15 cellular contexts compared by ENCODE assay signal in the genomic region with DNA sequence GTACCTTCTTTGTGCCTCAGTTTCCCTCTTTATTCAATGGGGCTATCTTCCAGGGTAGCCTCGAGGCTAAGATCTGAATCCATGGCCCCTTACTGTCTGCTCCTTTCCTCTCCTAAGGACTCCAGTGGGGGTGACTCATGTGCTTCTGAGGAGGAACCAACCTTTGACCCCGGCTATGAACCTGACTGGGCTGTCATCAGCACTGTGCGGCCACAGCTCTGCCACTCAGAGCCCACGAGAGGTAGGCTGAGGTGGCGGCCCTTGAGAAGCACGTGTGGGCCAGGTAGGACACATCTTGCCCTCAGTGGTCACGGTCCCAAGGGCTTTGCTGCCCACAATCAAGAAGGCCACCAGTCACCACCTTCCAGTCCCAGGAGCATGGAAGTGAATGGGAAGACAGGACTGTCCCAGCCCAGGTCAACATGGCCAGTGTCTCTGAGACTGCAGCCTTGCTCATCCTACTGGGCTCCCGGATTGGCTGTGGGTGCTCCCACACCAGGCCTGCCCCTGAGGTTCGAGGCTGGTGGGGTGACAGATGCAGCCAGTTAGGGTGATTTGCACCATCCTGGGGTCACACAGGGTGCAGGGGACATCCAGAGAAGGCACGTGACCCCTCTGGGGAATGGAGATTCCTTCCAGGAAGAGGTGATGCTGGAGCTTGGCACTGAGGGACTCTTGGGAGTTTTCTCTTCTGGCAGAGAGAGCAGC. TPM values are rescaled to one million over a fixed set of nuclear protein-coding genes. Genes with fewer than 3 reads are reported as not detected.
A peak's percentile ranks its signal among the peaks of the same experiment; 100 is the strongest.
DNase-seq lines count a peak whose midpoint lies in the region; ATAC-seq and TF ChIP-seq lines count a peak whose summit lies in the region.
"Had no signal": no experiment of that assay in that cellular context is flagged by ENCODE, and none has a peak within 500 bp of the region (broad histone marks: within the 10 kb centered on the region; RNA-seq: fewer than 3 reads in every experiment).

No MANE protein-coding gene starts in this region.

- no peak for TF ChIP-seq POLR2A in adrenal gland (IDR thresholded peaks at IDR 0.05)

- no peaks in the 10 kb centered on the region for H3K27me3 ChIP-seq in right cardiac atrium (ENCODE audit: control insufficient read depth, insufficient read depth)
- H3K27me3 ChIP-seq in adrenal gland = no peaks in the 10 kb centered on the region
- H3K27me3 ChIP-seq in lower lobe of right lung (ENCODE audit: low read depth) = no peaks in the 10 kb centered on the region

- no peak overlapping the region for H3K4me3 Mint-ChIP-seq in activated CD8-positive, alpha-beta memory T cell treated with anti-CD3 and anti-CD28 coated beads, Interleukin-2, amount 10 ng/mL, durations not matched to agents 7 days and 5 days
- H3K4me3 Mint-ChIP-seq: HFFc6 had no signal

- ATAC-seq in right cardiac atrium (no peak), left cardiac atrium (no peak), lower lobe of right lung (no peak)
- ATAC-seq in activated CD8-positive, alpha-beta memory T cell treated with anti-CD3 and anti-CD28 coated beads, Interleukin-2, amount 10 ng/mL, durations not matched to agents 7 days and 5 days = no peak

- TF ChIP-seq CTCF in adrenal gland (IDR thresholded peaks at IDR 0.05) = no peak
- no peak for TF ChIP-seq CTCF in lower lobe of right lung (IDR thresholded peaks at IDR 0.05)

- H3K4me3 ChIP-seq in right cardiac atrium (ENCODE audit: low read length) = no peak overlapping the region
- no peak overlapping the region for H3K4me3 ChIP-seq in adrenal gland
- H3K4me3 ChIP-seq in lower lobe of right lung = no peak overlapping the region

- CTCF ChIA-PET in activated CD8-positive, alpha-beta memory T cell treated with anti-CD3 and anti-CD28 coated beads, Interleukin-2, amount 10 ng/mL, durations not matched to agents 7 days and 5 days (lab: Charles Lee) = interaction anchor here (1.5 kb wide), 1 partner anchor 10 kb away, joined by 8 read pairs; no protein-coding TSS in a partner anchor

- H3K4me1 ChIP-seq in right cardiac atrium (ENCODE audit: control insufficient read depth, insufficient read depth, low read length) (peaks cover 5% of the 10 kb centered on the region), adrenal gland (replicated peaks in 1 of 2) (peaks cover 11 to 15% of the 10 kb centered on the region in 2 donors), lower lobe of right lung (peaks cover 21% of the 10 kb centered on the region)

- DNase-seq in right cardiac atrium (peak in 2 of 3 donors; percentile 16 to 60), left cardiac atrium (no peak), adrenal gland (peak in 5 of 7 donors; percentile 9 to 55 (median 26)), lower lobe of right lung (peak; percentile 46), pons (ENCODE audit: low spot score) (no peak), NCI-H510A treated with DMSO at 0.1 percent for 48 hours (lab: John Stamatoyannopoulos, UW) (no peak)
- no peak for DNase-seq in activated CD8-positive, alpha-beta memory T cell treated with anti-CD3 and anti-CD28 coated beads, Interleukin-2, amount 10 ng/mL, durations not matched to agents 7 days and 5 days
- DNase-seq: C1 segment of cervical spinal cord, GF-D8, HFFc6, NCI-H1048, NCI-H1436 treated with DMSO at 0.1 percent for 48 hours, NCI-H2081, NCI-H524 had no signal

- no peaks in the 10 kb centered on the region for H3K27me3 Mint-ChIP-seq in activated CD8-positive, alpha-beta memory T cell treated with anti-CD3 and anti-CD28 coated beads, Interleukin-2, amount 10 ng/mL, durations not matched to agents 7 days and 5 days

- H3K9me3 ChIP-seq in right cardiac atrium (ENCODE audit: control insufficient read depth, low read length) = no peaks in the 10 kb centered on the region
- H3K9me3 ChIP-seq in adrenal gland (replicated peaks in 1 of 3) = no peaks in the 10 kb centered on the region
- H3K9me3 ChIP-seq in lower lobe of right lung = no peaks in the 10 kb centered on the region

- no peak overlapping the region for H3K27ac Mint-ChIP-seq in activated CD8-positive, alpha-beta memory T cell treated with anti-CD3 and anti-CD28 coated beads, Interleukin-2, amount 10 ng/mL, durations not matched to agents 7 days and 5 days
- H3K27ac Mint-ChIP-seq: HFFc6 had no signal

- H3K36me3 ChIP-seq in adrenal gland (replicated peaks in 1 of 2) (peaks cover 0 to 65% of the 10 kb centered on the region in 2 donors), lower lobe of right lung (peaks cover 70% of the 10 kb centered on the region)

- H3K9me3 Mint-ChIP-seq in activated CD8-positive, alpha-beta memory T cell treated with anti-CD3 and anti-CD28 coated beads, Interleukin-2, amount 10 ng/mL, durations not matched to agents 7 days and 5 days (ENCODE audit: low read depth) = no peaks in the 10 kb centered on the region
- H3K9me3 Mint-ChIP-seq: HFFc6 had no signal

- H3K4me1 Mint-ChIP-seq in activated CD8-positive, alpha-beta memory T cell treated with anti-CD3 and anti-CD28 coated beads, Interleukin-2, amount 10 ng/mL, durations not matched to agents 7 days and 5 days = peaks cover 21% of the 10 kb centered on the region

- intact Hi-C loops in right cardiac atrium (cut with DNase I) (no loop called here), left cardiac atrium (cut with DNase I) (no loop called here), adrenal gland (cut with DNase I) (no loop called here), lower lobe of right lung (cut with DNase I) (no loop called here)

- H3K27ac ChIP-seq in right cardiac atrium (ENCODE audit: low read length) = no peak overlapping the region
- no peak overlapping the region for H3K27ac ChIP-seq in adrenal gland
- H3K27ac ChIP-seq in lower lobe of right lung = no peak overlapping the region

- 92% methylated on average over 10 of the region's 10 CpGs for WGBS in right cardiac atrium
- 86 to 92% (median 88%) methylated on average over 4 to 10 of the region's 10 CpGs for WGBS in adrenal gland, 4 donors

- H3K36me3 Mint-ChIP-seq in activated CD8-positive, alpha-beta memory T cell treated with anti-CD3 and anti-CD28 coated beads, Interleukin-2, amount 10 ng/mL, durations not matched to agents 7 days and 5 days = peaks cover 12% of the 10 kb centered on the region

RNA-seq across cellular contexts. Expression of a gene that starts 2.8 kb away (rescaled TPM):
- total RNA-seq in right cardiac atrium (10 to 100 TPM; 35.7 to 45.7 (median 42.1) TPM), left cardiac atrium (10 to 100 TPM; 28.3 to 36.0 TPM), adrenal gland (100 to 1,000 TPM in 1 of 8 donors, 10 to 100 TPM in 7; 33.5 to 103 (median 51.4) TPM), lower lobe of right lung (53.1 TPM)
- polyA plus RNA-seq in right cardiac atrium (35.6 TPM), adrenal gland (100 to 1,000 TPM in 2 of 3 donors, 10 to 100 TPM in 1; 22.4 to 198 (median 113) TPM)
- 10 to 100 TPM; 26.2 to 39.3 TPM for total RNA-seq in activated CD8-positive, alpha-beta memory T cell treated with anti-CD3 and anti-CD28 coated beads, Interleukin-2, amount 10 ng/mL, durations not matched to agents 7 days and 5 days

RNA-seq across cellular contexts. Expression of a gene that starts 3.2 kb away (rescaled TPM):
- total RNA-seq in right cardiac atrium (10 to 100 TPM; 32.4 to 38.7 (median 36.4) TPM), left cardiac atrium (10 to 100 TPM; 33.5 to 36.6 TPM), adrenal gland (10 to 100 TPM; 25.7 to 70.3 (median 45.7) TPM), lower lobe of right lung (29.7 TPM)
- polyA plus RNA-seq in right cardiac atrium (40.2 TPM), adrenal gland (10 to 100 TPM; 66.0 to 89.6 (median 75.8) TPM)
- 10 to 100 TPM; 13.4 to 21.2 TPM for total RNA-seq in activated CD8-positive, alpha-beta memory T cell treated with anti-CD3 and anti-CD28 coated beads, Interleukin-2, amount 10 ng/mL, durations not matched to agents 7 days and 5 days

RNA-seq across cellular contexts. Expression of a gene that starts 12.9 kb away (rescaled TPM):
- 100 to 1,000 TPM in 1 of 4 donors, 10 to 100 TPM in 3; 38.6 to 144 (median 42.9) TPM for total RNA-seq in right cardiac atrium
- polyA plus RNA-seq in right cardiac atrium = 40.8 TPM
- 10 to 100 TPM; 38.7 to 54.5 TPM for total RNA-seq in left cardiac atrium
- total RNA-seq in adrenal gland = 100 to 1,000 TPM in 4 of 8 donors, 10 to 100 TPM in 4; 49.3 to 199 (median 100) TPM
- polyA plus RNA-seq in adrenal gland = 100 to 1,000 TPM in 2 of 3 donors, 10 to 100 TPM in 1; 40.7 to 344 (median 202) TPM
- total RNA-seq in lower lobe of right lung = 78.0 TPM
- total RNA-seq in activated CD8-positive, alpha-beta memory T cell treated with anti-CD3 and anti-CD28 coated beads, Interleukin-2, amount 10 ng/mL, durations not matched to agents 7 days and 5 days = 100 to 1,000 TPM; 130 to 133 TPM

RNA-seq across cellular contexts. Expression of a gene that starts 16.4 kb away (rescaled TPM):
- total RNA-seq in right cardiac atrium (under 1 TPM in 3 of 4 donors, not detected in 1; 0.24 to 0.92 (median 0.60) TPM), left cardiac atrium (under 1 TPM; 0.34 to 0.38 TPM), adrenal gland (1 to 10 TPM in 5 of 8 donors, under 1 TPM in 3; 0.18 to 2.1 (median 1.2) TPM), lower lobe of right lung (1.6 TPM)
- polyA plus RNA-seq in right cardiac atrium (0.29 TPM), adrenal gland (1 to 10 TPM in 2 of 3 donors, under 1 TPM in 1; 0.33 to 3.2 (median 2.1) TPM)
- total RNA-seq in activated CD8-positive, alpha-beta memory T cell treated with anti-CD3 and anti-CD28 coated beads, Interleukin-2, amount 10 ng/mL, durations not matched to agents 7 days and 5 days = 10 to 100 TPM in 1 of 2 experiments, 1 to 10 TPM in 1; 1.7 to 12.3 TPM
- total RNA-seq: MCF 10A had no signal

RNA-seq across cellular contexts. Expression of a gene that starts 29.4 kb away (rescaled TPM):
- total RNA-seq in right cardiac atrium (100 to 1,000 TPM; 127 to 146 (median 141) TPM), left cardiac atrium (100 to 1,000 TPM; 113 to 122 TPM), adrenal gland (100 to 1,000 TPM; 163 to 568 (median 275) TPM), lower lobe of right lung (124 TPM)
- polyA plus RNA-seq in right cardiac atrium (134 TPM), adrenal gland (100 to 1,000 TPM in 2 of 3 donors, 10 to 100 TPM in 1; 78.7 to 620 (median 409) TPM)
- 10 to 100 TPM; 78.2 to 79.4 TPM for total RNA-seq in activated CD8-positive, alpha-beta memory T cell treated with anti-CD3 and anti-CD28 coated beads, Interleukin-2, amount 10 ng/mL, durations not matched to agents 7 days and 5 days

Comparison
In these comparisons a context has a peak if more than half of its experiments do, and no peak if none do; other contexts are left out.
1. DNase-seq: peak in right cardiac atrium (2 of 3), adrenal gland (5 of 7) and lower lobe of right lung (single experiment); none in left cardiac atrium (single experiment), pons (single experiment), activated CD8-positive, alpha-beta memory T cell treated with anti-CD3 and anti-CD28 coated beads, Interleukin-2, amount 10 ng/mL, durations not matched to agents 7 days and 5 days (single experiment) and NCI-H510A treated with DMSO at 0.1 percent for 48 hours (single experiment).